ENCODE assay signal across 10 cellular contexts in the genomic region with DNA sequence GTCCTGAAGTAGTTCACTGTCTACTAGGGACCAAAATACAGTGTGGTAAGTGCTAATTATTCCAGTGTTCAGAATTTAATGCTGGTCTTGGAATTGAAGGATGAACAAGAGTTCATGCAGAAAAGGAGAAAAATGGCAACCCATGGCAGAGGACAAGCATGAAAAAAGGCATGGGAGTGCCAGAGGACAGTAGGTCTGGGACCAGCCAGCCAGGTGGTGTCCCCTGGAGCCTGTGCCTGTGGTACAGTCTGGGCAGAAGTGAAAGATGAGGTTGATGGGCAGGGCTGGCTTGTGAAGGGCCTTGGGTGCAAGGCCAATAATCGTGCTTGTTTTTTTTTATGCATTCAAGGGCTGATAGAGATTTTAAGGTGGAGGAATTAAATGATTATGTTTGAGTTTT. TPM values are rescaled to one million over a fixed set of nuclear protein-coding genes. Genes with fewer than 3 reads are reported as not detected.
DNase-seq lines count a peak whose midpoint lies in the region; ATAC-seq, FAIRE-seq and TF ChIP-seq lines count a peak whose summit lies in the region.
"Had no signal": no experiment of that assay in that cellular context is flagged by ENCODE, and none has a peak within 500 bp of the region (broad histone marks: within the 10 kb centered on the region; RNA-seq: fewer than 3 reads in every experiment).

No MANE protein-coding gene starts in this region.

- no TSS peak for BruUV-seq in MCF 10A (replicated peaks; lab: Mats Ljungman, UMichigan)

- intact Hi-C loops in MCF 10A (cut with micrococcal nuclease), result no loop called here

- no peaks in the 10 kb centered on the region for H3K9me3 Mint-ChIP-seq in MCF 10A (ENCODE audit: unreplicated experiment)

- H3K23ac ChIP-seq in H1 (ENCODE audit: insufficient read length), result no peak overlapping the region

- CTCF ChIA-PET in H1 (lab: Charles Lee; ENCODE audit: partially characterized antibody), result interaction anchor here (2.1 kb wide), 1 partner anchor 31 kb away, joined by 8 read pairs; no protein-coding TSS in a partner anchor
- CTCF ChIA-PET in MCF 10A (lab: Yijun Ruan, JAX), result no interaction called here

- TF ChIP-seq EP300 in H1 (IDR thresholded peaks at IDR 0.05; ENCODE audit: borderline replicate concordance in 1 of 2, low read depth in 2 of 2, low read length in 2 of 2), result no peak

- no peak overlapping the region for H4K91ac ChIP-seq in H1 (replicated peaks; ENCODE audit: insufficient read length, low read length)

- H4K8ac ChIP-seq in H1 (ENCODE audit: extremely low read depth, insufficient read depth, low read length), result no peak overlapping the region

- peaks cover 0 to 2% of the 10 kb centered on the region in 2 experiments for H4K20me1 ChIP-seq in H1 (replicated peaks in 1 of 2; ENCODE audit: control insufficient read depth in 1 of 2, insufficient read depth in 2 of 2, low read length in 2 of 2)

- no peak overlapping the region for H2BK5ac ChIP-seq in H1 (ENCODE audit: low read depth, low read length)

- DNase-seq in H1 (ENCODE audit: low read depth in 1 of 2, low spot score in 2 of 2) (no peak), mucosa of gallbladder (ENCODE audit: low spot score) (no peak), MCF 10A (ENCODE audit: unreplicated experiment) (no peak), COLO668 (lab: John Stamatoyannopoulos, UW; ENCODE audit: unreplicated experiment) (no peak)
- DNase-seq: Calu3; stimulated activated CD8-positive, alpha-beta memory T cell treated with anti-CD3 and anti-CD28 coated beads, Interleukin-4, amount 100 ng/mL, for 48 hours had no signal

- H3K4me1 ChIP-seq in H1 (replicated peaks in 1 of 4; ENCODE audit: control insufficient read depth in 3 of 4, insufficient read depth in 4 of 4, low read length in 3 of 4), result peaks cover 0 to 5% (median 4%) of the 10 kb centered on the region in 4 experiments; a peak in 3 of 7 replicates

- FAIRE-seq in H1 (lab: Jason Lieb, UNC), result no peak

- H3K14ac ChIP-seq in H1 (ENCODE audit: insufficient read length), result no peak overlapping the region

- no peak overlapping the region for H3K4me3 Mint-ChIP-seq in MCF 10A (ENCODE audit: unreplicated experiment)

- H3K9ac ChIP-seq in H1 (replicated peaks in 1 of 4; ENCODE audit: extremely low read depth in 1 of 4, low read depth in 3 of 4, low read length in 3 of 4), result no peak overlapping the region

- H3K9me3 ChIP-seq in H1 (ENCODE audit: insufficient read depth in 2 of 2, low read depth in 1 of 2, low read length in 1 of 2), result no peaks in the 10 kb centered on the region

- H3K79me1 ChIP-seq in H1 (ENCODE audit: low read depth, low read length), result 0 out of 2 replicates have a peak, but pooled peaks cover 2% of the 10 kb centered on the region

- H3K4me3 ChIP-seq in H1 (ENCODE audit: extremely low read depth in 1 of 4, insufficient read depth in 2 of 4, low read depth in 3 of 4, low read length in 4 of 4), result no peak overlapping the region

- no peaks in the 10 kb centered on the region for H3K79me2 ChIP-seq in H1 (ENCODE audit: control insufficient read depth in 1 of 2, insufficient read depth in 2 of 2, low read length in 2 of 2)

- no peak overlapping the region for H2BK120ac ChIP-seq in H1 (replicated peaks; ENCODE audit: low read depth, low read length)

- H3K36me3 Mint-ChIP-seq in MCF 10A (ENCODE audit: insufficient read depth, unreplicated experiment), result no peaks in the 10 kb centered on the region

- TF ChIP-seq POLR2A in H1 (IDR thresholded peaks at IDR 0.05; ENCODE audit: control extremely low read depth in 1 of 2, low read depth in 2 of 2, low read length in 2 of 2), result no peak

- TF ChIP-seq CTCF in H1 (IDR thresholded peaks at IDR 0.05; ENCODE audit: control extremely low read depth in 1 of 3, insufficient read depth in 1 of 3, low read depth in 1 of 3, low read length in 3 of 3) (no peak), MCF 10A (IDR thresholded peaks at IDR 0.05; ENCODE audit: unreplicated experiment) (no peak)

- H3K27me3 Mint-ChIP-seq in MCF 10A (ENCODE audit: insufficient read depth, unreplicated experiment), result no peaks in the 10 kb centered on the region

- H2BK12ac ChIP-seq in H1 (ENCODE audit: low read depth, low read length), result peak overlapping the region; percentile 6; the same call in 1 of the 2 replicates

- H3K4me1 Mint-ChIP-seq in MCF 10A (ENCODE audit: insufficient read depth, unreplicated experiment), result peaks cover 8% of the 10 kb centered on the region

- WGBS in H1 (ENCODE audit: extremely low coverage in 1 of 2, insufficient coverage in 1 of 2, insufficient read length in 1 of 2, insufficient replicate concordance in 2 of 2, low coverage in 1 of 2, low lambda C conversion rate in 2 of 2, missing lambda C conversion rate in 1 of 2), 2 experiments, result 76% methylated on average over 1 of the region's 1 CpG; no CpG with 5 or more reads in 1 of the 2 experiments

- H3K27me3 ChIP-seq in H1 (replicated peaks in 1 of 4; ENCODE audit: control insufficient read depth in 3 of 4, extremely low read depth in 1 of 4, insufficient read depth in 3 of 4, low read length in 3 of 4), result no peaks in the 10 kb centered on the region

- no peak overlapping the region for H2BK20ac ChIP-seq in H1 (ENCODE audit: low read length)

- H2AFZ ChIP-seq in H1 (ENCODE audit: low read length), result no peak overlapping the region

- H3K23me2 ChIP-seq in H1 (ENCODE audit: low read depth, low read length), result no peaks in the 10 kb centered on the region

- ATAC-seq in GM18861 (IDR thresholded peaks at IDR 0.05; ENCODE audit: unreplicated experiment), result peak; percentile 41
- ATAC-seq in GM21515 (IDR thresholded peaks at IDR 0.05; ENCODE audit: unreplicated experiment), result peak; percentile 29
- peak; percentile 66 for ATAC-seq in HG03175 (IDR thresholded peaks at IDR 0.05; ENCODE audit: unreplicated experiment)
- ATAC-seq in HG02623 (IDR thresholded peaks at IDR 0.05; ENCODE audit: unreplicated experiment), result no peak

- no peak overlapping the region; the same call in 1 of the 2 replicates for H2AK5ac ChIP-seq in H1 (ENCODE audit: low read depth, low read length)

- H2BK15ac ChIP-seq in H1 (ENCODE audit: low read length), result no peak overlapping the region

- H3K4ac ChIP-seq in H1 (replicated peaks; ENCODE audit: insufficient read length, low read depth, low read length), result no peak overlapping the region

- H3K27ac ChIP-seq in H1 (ENCODE audit: low read depth, low read length), result no peak overlapping the region

- H3K4me2 ChIP-seq in H1 (ENCODE audit: insufficient read depth in 1 of 2, low read depth in 2 of 2, low read length in 2 of 2), result no peak overlapping the region; a peak in 1 of 4 replicates

- no peak overlapping the region for H3K56ac ChIP-seq in H1 (replicated peaks; ENCODE audit: insufficient read length, low read depth, low read length)

- POLR2A ChIA-PET in H1 (lab: Charles Lee; ENCODE audit: partially characterized antibody) (no interaction called here), MCF 10A (lab: Yijun Ruan, JAX) (interaction anchor here (0.8 kb wide), 1 partner anchor 18 kb away, joined by 3 read pairs; no protein-coding TSS in a partner anchor)

- H4K5ac ChIP-seq in H1 (ENCODE audit: insufficient read length, low read depth, low read length), result no peak overlapping the region

- no peak for TF ChIP-seq RAD21 in H1 (IDR thresholded peaks at IDR 0.05 in 1 of 2, conservative IDR thresholded peaks at IDR 0.05 in 1 of 2; ENCODE audit: low read depth in 2 of 2, low read length in 2 of 2)

- H3K18ac ChIP-seq in H1 (ENCODE audit: extremely low read depth, low read length), result no peak overlapping the region

- no peaks in the 10 kb centered on the region for H3K36me3 ChIP-seq in H1 (ENCODE audit: control insufficient read depth in 2 of 4, insufficient read depth in 4 of 4, low read length in 3 of 4)

- H3K27ac Mint-ChIP-seq in MCF 10A (ENCODE audit: low read depth, unreplicated experiment), result no peak overlapping the region

TF ChIP-seq in H1, 55 proteins besides CTCF, POLR2A, EP300 and RAD21:
- TF ChIP-seq CBX5 (IDR thresholded peaks at IDR 0.05; ENCODE audit: low read depth, low read length) (no peak), BACH1 (IDR thresholded peaks at IDR 0.05; ENCODE audit: low read length) (no peak), HDAC6 (IDR thresholded peaks at IDR 0.05; ENCODE audit: low read depth, low read length) (no peak), SRF (IDR thresholded peaks at IDR 0.05; ENCODE audit: low read depth, low read length) (no peak), BCL11A (IDR thresholded peaks at IDR 0.05; ENCODE audit: low read depth in 2 of 2, low read length in 2 of 2) (no peak)
- TF ChIP-seq, protein P1, sequence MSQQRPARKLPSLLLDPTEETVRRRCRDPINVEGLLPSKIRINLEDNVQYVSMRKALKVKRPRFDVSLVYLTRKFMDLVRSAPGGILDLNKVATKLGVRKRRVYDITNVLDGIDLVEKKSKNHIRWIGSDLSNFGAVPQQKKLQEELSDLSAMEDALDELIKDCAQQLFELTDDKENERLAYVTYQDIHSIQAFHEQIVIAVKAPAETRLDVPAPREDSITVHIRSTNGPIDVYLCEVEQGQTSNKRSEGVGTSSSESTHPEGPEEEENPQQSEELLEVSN (IDR thresholded peaks at IDR 0.05), result no peak

RNA-seq across cellular contexts. Expression of a gene that starts 21.0 kb away (rescaled TPM):
- total RNA-seq in H1 (2021; fragmentation: NEBNext Ultra II Directional; extraction: Animal tissue kit (Norgen Biotek cat#: 25700)), result 37.6 and 41.2 TPM in 2 replicates
- 10.1 and 26.4 TPM in 2 replicates for polyA plus RNA-seq in H1 (2011; rRNA removed)
- 21.7 TPM for polyA plus RNA-seq in H1 (2011; cell fraction: cytosol; rRNA removed)
- 6.6 TPM for polyA plus RNA-seq in H1 (2011; cell fraction: nucleus; rRNA removed)
- 23.2 to 31.0 TPM (median 27.3 TPM) in 4 replicates for polyA plus RNA-seq in H1 (2012, experiment 1 of 2)
- polyA plus RNA-seq in H1 (2012, experiment 2 of 2), result 33.4 TPM
- polyA plus RNA-seq in H1 (2013, experiment 1 of 2), result 13.4 TPM
- 13.5 TPM for polyA plus RNA-seq in H1 (2013, experiment 2 of 2)
- 7.8 and 8.9 TPM in 2 replicates for polyA minus RNA-seq in H1 (2011; rRNA and poly(A)+ RNA removed)
- 8.1 TPM for polyA minus RNA-seq in H1 (2011; cell fraction: cytosol; rRNA and poly(A)+ RNA removed)
- polyA minus RNA-seq in H1 (2011; cell fraction: nucleus; rRNA and poly(A)+ RNA removed), result 7.9 TPM
- total RNA-seq in mucosa of gallbladder (254 TPM), MCF 10A (2022) (53.6 and 67.7 TPM in 2 replicates)
